Comparison of ENCODE assay signal across 9 cellular contexts in genomic region chr16:83113317-83113716, GRCh38.
DNase-seq lines count a peak whose midpoint lies in the region; ATAC-seq and TF ChIP-seq lines count a peak whose summit lies in the region.
"Had no signal": no experiment of that assay in that cellular context is flagged by ENCODE, and none has a peak within 500 bp of the region (broad histone marks: within the 10 kb centered on the region; RNA-seq: fewer than 3 reads in every experiment).

No MANE protein-coding gene starts in this region.

- 47% methylated on average over 7 of the region's 7 CpGs for WGBS in heart right ventricle, 2 donors
- 33 to 36% methylated on average over 7 of the region's 7 CpGs for WGBS in testis, 2 donors

- H3K9me3 Mint-ChIP-seq in activated CD4-positive, alpha-beta T cell treated with anti-CD3 and anti-CD28 coated beads, Interleukin-2, amount 10 ng/mL, durations not matched to agents 24 days and 14 days = no peaks in the 10 kb centered on the region

- no peak for TF ChIP-seq POLR2A in testis (IDR thresholded peaks at IDR 0.05)

- no peak overlapping the region for H3K4me3 Mint-ChIP-seq in activated CD4-positive, alpha-beta T cell treated with anti-CD3 and anti-CD28 coated beads, Interleukin-2, amount 10 ng/mL, durations not matched to agents 24 days and 14 days

- H3K27ac ChIP-seq in heart right ventricle (no peak overlapping the region), testis (no peak overlapping the region)
- H3K27ac ChIP-seq: neutrophil had no signal

- no peaks in the 10 kb centered on the region for H3K4me1 Mint-ChIP-seq in activated CD4-positive, alpha-beta T cell treated with anti-CD3 and anti-CD28 coated beads, Interleukin-2, amount 10 ng/mL, durations not matched to agents 24 days and 14 days

- H3K36me3 Mint-ChIP-seq in activated CD4-positive, alpha-beta T cell treated with anti-CD3 and anti-CD28 coated beads, Interleukin-2, amount 10 ng/mL, durations not matched to agents 24 days and 14 days (ENCODE audit: low read depth) = no peaks in the 10 kb centered on the region

- ATAC-seq in heart right ventricle (peak in 3 of 8 donors; percentile 55 to 70 (median 69)), HG03045 (IDR thresholded peaks at IDR 0.05; ENCODE audit: unreplicated experiment) (no peak)

- intact Hi-C loops in activated CD4-positive, alpha-beta T cell treated with anti-CD3 and anti-CD28 coated beads, Interleukin-2, amount 10 ng/mL, durations not matched to agents 24 days and 14 days (cut with micrococcal nuclease) = no loop called here
- intact Hi-C loops in heart right ventricle (cut with DNase I) = loop anchor here in 3 of 10 donors (10.0 kb wide), 1 partner anchor 331 kb away; no protein-coding TSS in a partner anchor
- intact Hi-C loops in testis (cut with DNase I; ENCODE audit: low total_unique reads) = no loop called here

- TF ChIP-seq CTCF in heart right ventricle (IDR thresholded peaks at IDR 0.05) (peak in 8 of 9 donors; percentile 10 to 53 (median 37)), testis (IDR thresholded peaks at IDR 0.05) (peak; percentile 47 to 50 (median 48))

- no peaks in the 10 kb centered on the region for H3K36me3 ChIP-seq in heart right ventricle
- no peaks in the 10 kb centered on the region for H3K36me3 ChIP-seq in testis (ENCODE audit: low read depth, missing control alignments)
- H3K36me3 ChIP-seq: neutrophil had no signal

- peak; percentile 54 for DNase-seq in activated CD4-positive, alpha-beta T cell treated with anti-CD3 and anti-CD28 coated beads, Interleukin-2, amount 10 ng/mL, durations not matched to agents 24 days and 14 days
- no peak for DNase-seq in activated CD4-positive, alpha-beta T cell treated with anti-CD3 and anti-CD28 coated beads for 4 hours
- DNase-seq in RPMI7951 (ENCODE audit: low read depth) (peak; percentile 39), heart right ventricle (no peak), testis (peak; percentile 72), middle frontal gyrus (ENCODE audit: extremely low spot score, low spot score) (no peak)
- DNase-seq in activated naive CD4-positive, alpha-beta T cell (lab: John Stamatoyannopoulos, UW) = no peak

- H3K27me3 Mint-ChIP-seq in activated CD4-positive, alpha-beta T cell treated with anti-CD3 and anti-CD28 coated beads, Interleukin-2, amount 10 ng/mL, durations not matched to agents 24 days and 14 days = no peaks in the 10 kb centered on the region

- H3K9me3 ChIP-seq in heart right ventricle (no peaks in the 10 kb centered on the region), testis (no peaks in the 10 kb centered on the region)
- H3K9me3 ChIP-seq: neutrophil had no signal

- H3K4me3 ChIP-seq in heart right ventricle = no peak overlapping the region
- no peak overlapping the region for H3K4me3 ChIP-seq in testis

- H3K27me3 ChIP-seq in heart right ventricle (no peaks in the 10 kb centered on the region), testis (no peaks in the 10 kb centered on the region)
- H3K27me3 ChIP-seq: neutrophil had no signal

- no peak overlapping the region for H3K27ac Mint-ChIP-seq in activated CD4-positive, alpha-beta T cell treated with anti-CD3 and anti-CD28 coated beads, Interleukin-2, amount 10 ng/mL, durations not matched to agents 24 days and 14 days

- H3K4me1 ChIP-seq in heart right ventricle (peaks cover 0 to 10% (median 0%) of the 10 kb centered on the region in 9 donors), testis (peaks cover 4% of the 10 kb centered on the region)

Comparison
In these comparisons a context has a peak if more than half of its experiments do, and no peak if none do; other contexts are left out.
1. DNase-seq: peak in activated CD4-positive, alpha-beta T cell treated with anti-CD3 and anti-CD28 coated beads, Interleukin-2, amount 10 ng/mL, durations not matched to agents 24 days and 14 days (single experiment), RPMI7951 (single experiment) and testis (single experiment); none in activated CD4-positive, alpha-beta T cell treated with anti-CD3 and anti-CD28 coated beads for 4 hours (0 of 2), heart right ventricle (0 of 2), activated naive CD4-positive, alpha-beta T cell (0 of 4) and middle frontal gyrus (single experiment).